25 cellular contexts compared by ENCODE assay signal in genomic region chr16:53848950-53849349, GRCh38.
"Had no signal": no experiment of that assay in that cellular context is flagged by ENCODE, and none has a peak within 500 bp of the region (broad histone marks: within the 10 kb centered on the region; RNA-seq: fewer than 3 reads in every experiment).

No MANE protein-coding gene starts in this region.

- DNase-seq: activated B cell treated with CpG ODN at 0.5 μM for 24 hours; activated CD4-positive, alpha-beta T cell treated with anti-CD3 and anti-CD28 coated beads for 4 hours; activated CD4-positive, alpha-beta T cell treated with anti-CD3 and anti-CD28 coated beads, Interleukin-2, amount 50 U/mL, for 48 hours; activated CD8-positive, alpha-beta memory T cell treated with anti-CD3 and anti-CD28 coated beads, Interleukin-2, amount 50 U/mL, for 48 hours; activated naive CD4-positive, alpha-beta T cell treated with anti-CD3 and anti-CD28 coated beads for 36 hours; activated T-cell treated with anti-CD3 and anti-CD28 coated beads, Interleukin-2, amount 50 U/mL, for 4 hours; amygdala; cerebellar nuclear complex; esophagus squamous epithelium; gastrocnemius medialis; head of caudate nucleus; hypothalamus; left ventricle myocardium inferior; naive thymus-derived CD8-positive, alpha-beta T cell; ovary; spleen; stimulated activated CD4-positive, alpha-beta T cell treated with anti-CD3 and anti-CD28 coated beads, Interleukin-4, amount 100 ng/mL, for 1 hour; stimulated activated naive CD4-positive, alpha-beta T cell had no signal

- H3K36me3 ChIP-seq: neutrophil, ovary, prostate gland, vagina had no signal

- ATAC-seq: activated T-cell treated with anti-CD3 and anti-CD28 coated beads, Interleukin-2, amount 50 U/mL, for 4 hours; gastrocnemius medialis had no signal

- H3K4me3 ChIP-seq: coronary artery, esophagus squamous epithelium, gastrocnemius medialis, left ventricle myocardium inferior, ovary, prostate gland, spleen, thoracic aorta, vagina had no signal

- H3K27me3 Mint-ChIP-seq: activated B cell treated with CpG ODN at 0.5 μM for 24 hours; naive thymus-derived CD8-positive, alpha-beta T cell; type B pancreatic cell had no signal

- H3K27ac ChIP-seq: coronary artery, esophagus squamous epithelium, gastrocnemius medialis, left ventricle myocardium inferior, neutrophil, ovary, prostate gland, spleen, thoracic aorta, vagina had no signal

- H3K27ac Mint-ChIP-seq: activated B cell treated with CpG ODN at 0.5 μM for 24 hours; activated naive CD4-positive, alpha-beta T cell treated with anti-CD3 and anti-CD28 coated beads for 36 hours; activated T-helper 2 cell treated with anti-CD3 and anti-CD28 coated beads, Interferon-gamma antibody, Interleukin-2, Interleukin-4, amounts not matched to agents 10 μg/mL and 5 μg/mL and 100 μg/mL, durations not matched to agents 14 hours and 24 hours and 36 hours; type B pancreatic cell had no signal

- H3K9me3 ChIP-seq: esophagus squamous epithelium, gastrocnemius medialis, neutrophil, ovary, prostate gland, thoracic aorta, vagina had no signal

- H3K9me3 Mint-ChIP-seq: activated B cell treated with CpG ODN at 0.5 μM for 24 hours; activated naive CD4-positive, alpha-beta T cell treated with anti-CD3 and anti-CD28 coated beads for 36 hours; activated T-cell treated with anti-CD3 and anti-CD28 coated beads, Interleukin-2, amount 50 U/mL, for 4 hours had no signal

- H3K4me1 ChIP-seq: prostate gland, vagina had no signal

- H3K27me3 ChIP-seq: esophagus squamous epithelium, gastrocnemius medialis, neutrophil, ovary, spleen, vagina had no signal

- H3K4me3 Mint-ChIP-seq: activated B cell treated with CpG ODN at 0.5 μM for 24 hours; activated naive CD4-positive, alpha-beta T cell treated with anti-CD3 and anti-CD28 coated beads for 36 hours; activated T-cell treated with anti-CD3 and anti-CD28 coated beads, Interleukin-2, amount 50 U/mL, for 4 hours; naive thymus-derived CD8-positive, alpha-beta T cell had no signal
